26 cellular contexts compared by ENCODE assay signal in the genomic region with DNA sequence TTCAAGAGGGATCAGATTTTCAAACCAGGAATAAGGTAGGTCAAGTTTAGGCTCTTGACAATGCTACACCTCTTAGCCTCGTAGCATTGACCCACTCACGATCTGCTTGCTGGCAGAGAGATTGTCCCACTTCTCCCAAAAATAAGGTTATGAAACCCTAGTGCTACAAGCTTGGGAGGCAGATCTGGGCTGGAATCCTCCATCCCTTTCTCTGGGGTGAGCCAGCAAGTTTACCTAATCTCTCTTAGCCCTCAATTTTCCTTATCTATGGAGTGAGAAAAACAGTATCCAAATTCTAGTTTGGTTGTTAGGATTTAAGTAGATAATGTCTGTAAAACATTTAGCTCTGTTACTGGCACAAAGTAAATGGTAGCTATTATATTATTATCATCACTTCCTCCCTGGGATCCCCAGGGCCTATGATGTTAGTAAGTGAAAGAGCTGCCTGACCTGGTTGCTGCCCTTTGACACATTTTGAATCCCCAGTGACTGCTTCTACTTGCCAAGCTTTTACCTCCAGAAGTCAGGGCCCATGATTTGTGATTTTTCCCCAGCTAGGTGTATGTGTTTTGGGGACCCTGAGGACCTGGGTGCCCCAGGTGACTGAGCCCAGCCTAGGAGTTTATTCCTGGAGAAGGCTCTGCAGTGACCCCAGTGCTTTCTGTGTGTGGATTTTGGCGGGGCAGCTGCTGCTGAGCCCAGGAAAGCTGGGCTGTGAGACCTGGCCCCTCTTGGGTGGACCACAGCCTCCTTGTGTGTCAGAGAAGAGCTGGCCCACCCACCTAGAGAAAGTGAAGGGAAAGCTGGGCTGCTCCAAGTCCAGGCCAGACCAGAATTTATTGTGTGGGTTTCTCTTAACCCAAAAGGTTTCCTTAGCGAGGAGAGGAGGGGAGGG.
"Had no signal": no experiment of that assay in that cellular context is flagged by ENCODE, and none has a peak within 500 bp of the region (broad histone marks: within the 10 kb centered on the region; RNA-seq: fewer than 3 reads in every experiment).

No MANE protein-coding gene starts in this region.

- H3K9me3 ChIP-seq: ovary, prostate gland, suprapubic skin, vagina had no signal

- ATAC-seq: activated CD8-positive, alpha-beta T cell treated with anti-CD3 and anti-CD28 coated beads, Interleukin-2, amount 10 ng/mL, durations not matched to agents 7 days and 5 days; activated naive CD8-positive, alpha-beta T cell treated with anti-CD3 and anti-CD28 coated beads, Interleukin-2, amount 50 U/mL, for 24 hours; left lung; natural killer cell treated with Interleukin-12 subunit alpha and Interleukin-12 subunit beta and Interleukin-15 and Interleukin-18, amount 100 ng/mL, for 72 hours; stimulated activated effector memory CD8-positive, alpha-beta T cell treated with anti-CD3 and anti-CD28 coated beads, Interleukin-12 subunit alpha, Interleukin-12 subunit beta, amount 100 ng/mL, for 72 hours; stimulated activated naive CD8-positive, alpha-beta T cell treated with anti-CD3 and anti-CD28 coated beads, Interleukin-15, amount 100 ng/mL, for 72 hours had no signal

- H3K36me3 Mint-ChIP-seq: brain; immature natural killer cell; natural killer cell treated with Interleukin-12 subunit alpha and Interleukin-12 subunit beta and Interleukin-15 and Interleukin-18, amount 100 ng/mL, for 72 hours; stimulated activated effector memory CD8-positive, alpha-beta T cell treated with anti-CD3 and anti-CD28 coated beads, Interleukin-12 subunit alpha, Interleukin-12 subunit beta, amount 100 ng/mL, for 72 hours; type B pancreatic cell had no signal

- H3K36me3 ChIP-seq: esophagus squamous epithelium, left lung, ovary, prostate gland, suprapubic skin, vagina had no signal

- H3K9me3 Mint-ChIP-seq: activated T-helper 1 cell treated with anti-CD3 and anti-CD28 coated beads, Interleukin-12 subunit alpha, Interleukin-12 subunit beta, Interleukin-2, Interleukin-4 antibody, amounts not matched to agents 30 ng/mL and 10 ng/mL and 1 ng/mL, durations not matched to agents 14 hours and 24 hours and 36 hours; stimulated activated effector memory CD8-positive, alpha-beta T cell treated with anti-CD3 and anti-CD28 coated beads, Interleukin-12 subunit alpha, Interleukin-12 subunit beta, amount 100 ng/mL, for 72 hours; stimulated activated naive CD8-positive, alpha-beta T cell treated with anti-CD3 and anti-CD28 coated beads, Interleukin-15, amount 100 ng/mL, for 72 hours had no signal

- H3K4me3 Mint-ChIP-seq: activated CD8-positive, alpha-beta T cell treated with anti-CD3 and anti-CD28 coated beads, Interleukin-2, amount 10 ng/mL, durations not matched to agents 7 days and 5 days; activated naive CD8-positive, alpha-beta T cell treated with anti-CD3 and anti-CD28 coated beads, Interleukin-2, amount 50 U/mL, for 24 hours; activated T-helper 1 cell treated with anti-CD3 and anti-CD28 coated beads, Interleukin-12 subunit alpha, Interleukin-12 subunit beta, Interleukin-2, Interleukin-4 antibody, amounts not matched to agents 30 ng/mL and 10 ng/mL and 1 ng/mL, durations not matched to agents 14 hours and 24 hours and 36 hours; brain; immature natural killer cell; natural killer cell treated with Interleukin-12 subunit alpha and Interleukin-12 subunit beta and Interleukin-15 and Interleukin-18, amount 100 ng/mL, for 72 hours; stimulated activated effector memory CD8-positive, alpha-beta T cell treated with anti-CD3 and anti-CD28 coated beads, Interleukin-12 subunit alpha, Interleukin-12 subunit beta, amount 100 ng/mL, for 72 hours; stimulated activated naive CD8-positive, alpha-beta T cell treated with anti-CD3 and anti-CD28 coated beads, Interleukin-15, amount 100 ng/mL, for 72 hours; type B pancreatic cell had no signal

- H3K4me1 Mint-ChIP-seq: activated naive CD8-positive, alpha-beta T cell treated with anti-CD3 and anti-CD28 coated beads, Interleukin-2, amount 50 U/mL, for 24 hours; immature natural killer cell; stimulated activated effector memory CD8-positive, alpha-beta T cell treated with anti-CD3 and anti-CD28 coated beads, Interleukin-12 subunit alpha, Interleukin-12 subunit beta, amount 100 ng/mL, for 72 hours; stimulated activated naive CD8-positive, alpha-beta T cell treated with anti-CD3 and anti-CD28 coated beads, Interleukin-15, amount 100 ng/mL, for 72 hours had no signal

- H3K27me3 Mint-ChIP-seq: activated naive CD8-positive, alpha-beta T cell treated with anti-CD3 and anti-CD28 coated beads, Interleukin-2, amount 50 U/mL, for 24 hours; stimulated activated naive CD8-positive, alpha-beta T cell treated with anti-CD3 and anti-CD28 coated beads, Interleukin-15, amount 100 ng/mL, for 72 hours; type B pancreatic cell had no signal

- H3K27ac ChIP-seq: esophagus squamous epithelium, left lung, ovary, prostate gland, suprapubic skin, vagina had no signal

- DNase-seq: activated CD4-positive, alpha-beta T cell treated with anti-CD3 and anti-CD28 coated beads for 1 hour; activated CD4-positive, alpha-beta T cell treated with anti-CD3 and anti-CD28 coated beads, Interleukin-2, amount 50 U/mL, for 1 hour; activated CD8-positive, alpha-beta T cell treated with anti-CD3 and anti-CD28 coated beads, Interleukin-2, amount 10 ng/mL, durations not matched to agents 7 days and 5 days; activated gamma-delta T cell; activated naive CD4-positive, alpha-beta T cell treated with anti-CD3 and anti-CD28 coated beads, Interleukin-2, amount 50 U/mL, for 16 hours; activated naive CD8-positive, alpha-beta T cell treated with anti-CD3 and anti-CD28 coated beads, Interleukin-2, amount 50 U/mL, for 24 hours; anterior cingulate cortex; central memory CD4-positive, alpha-beta T cell; effector memory CD4-positive, alpha-beta T cell; esophagus squamous epithelium; foreskin fibroblast; immature natural killer cell; left lung; mammary epithelial cell; ovary; stimulated activated CD4-positive, alpha-beta T cell treated with anti-CD3 and anti-CD28 coated beads, Interleukin-1b, Interleukin-23, amount 100 ng/mL, for 48 hours; stimulated activated naive CD8-positive, alpha-beta T cell treated with anti-CD3 and anti-CD28 coated beads, Interleukin-15, amount 100 ng/mL, for 72 hours; T-helper 1 cell had no signal

- H3K27me3 ChIP-seq: esophagus squamous epithelium, left lung, ovary, suprapubic skin, vagina had no signal

- H3K4me3 ChIP-seq: esophagus squamous epithelium, left lung, ovary, prostate gland, suprapubic skin, vagina had no signal

- H3K27ac Mint-ChIP-seq: activated CD8-positive, alpha-beta T cell treated with anti-CD3 and anti-CD28 coated beads, Interleukin-2, amount 10 ng/mL, durations not matched to agents 7 days and 5 days; activated naive CD8-positive, alpha-beta T cell treated with anti-CD3 and anti-CD28 coated beads, Interleukin-2, amount 50 U/mL, for 24 hours; activated T-helper 1 cell treated with anti-CD3 and anti-CD28 coated beads, Interleukin-12 subunit alpha, Interleukin-12 subunit beta, Interleukin-2, Interleukin-4 antibody, amounts not matched to agents 30 ng/mL and 10 ng/mL and 1 ng/mL, durations not matched to agents 14 hours and 24 hours and 36 hours; brain; natural killer cell treated with Interleukin-12 subunit alpha and Interleukin-12 subunit beta and Interleukin-15 and Interleukin-18, amount 100 ng/mL, for 72 hours; stimulated activated effector memory CD8-positive, alpha-beta T cell treated with anti-CD3 and anti-CD28 coated beads, Interleukin-12 subunit alpha, Interleukin-12 subunit beta, amount 100 ng/mL, for 72 hours; stimulated activated naive CD8-positive, alpha-beta T cell treated with anti-CD3 and anti-CD28 coated beads, Interleukin-15, amount 100 ng/mL, for 72 hours; type B pancreatic cell had no signal

- H3K4me1 ChIP-seq: left lung, prostate gland, vagina had no signal
